In the genomic region with DNA sequence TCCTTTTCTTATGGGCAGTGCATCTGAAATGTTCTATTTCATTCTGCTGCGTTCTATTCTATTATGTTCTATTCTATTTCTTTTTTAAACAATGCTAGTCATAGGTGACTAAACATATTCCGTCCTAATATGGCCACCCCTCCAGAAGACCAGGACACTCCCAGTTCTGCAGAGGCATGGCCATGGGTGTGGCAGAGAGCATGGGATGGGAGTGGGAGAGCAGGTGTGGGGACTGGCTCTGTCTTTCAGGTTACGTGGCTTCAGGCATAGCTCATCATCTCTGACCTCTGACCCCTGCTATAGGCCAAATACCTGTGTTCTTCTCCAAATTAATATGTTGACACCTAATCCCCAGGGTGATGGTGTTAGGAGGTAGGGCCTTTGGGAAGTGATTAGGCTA, we compare ENCODE assay signal across 17 cellular contexts. TPM values are rescaled to one million over a fixed set of nuclear protein-coding genes. Genes with fewer than 3 reads are reported as not detected.
DNase-seq lines count a peak whose midpoint lies in the region; ATAC-seq and TF ChIP-seq lines count a peak whose summit lies in the region.
"Had no signal": no experiment of that assay in that cellular context is flagged by ENCODE, and none has a peak within 500 bp of the region (broad histone marks: within the 10 kb centered on the region; RNA-seq: fewer than 3 reads in every experiment).

No MANE protein-coding gene starts in this region.

- no peaks in the 10 kb centered on the region for H3F3A ChIP-seq in PC-3 (ENCODE audit: low read length, unreplicated experiment)

- TF ChIP-seq CTCF in PC-3 (conservative IDR thresholded peaks at IDR 0.05; ENCODE audit: low read depth, low read length): no peak
- no peak for TF ChIP-seq CTCF in epithelial cell of esophagus (IDR thresholded peaks at IDR 0.05; ENCODE audit: insufficient read depth, low read depth, low read length, missing control alignments)
- TF ChIP-seq CTCF in upper lobe of right lung (IDR thresholded peaks at IDR 0.05): no peak
- no peak for TF ChIP-seq CTCF in gastroesophageal sphincter (IDR thresholded peaks at IDR 0.05)

- WGBS in gastroesophageal sphincter (ENCODE audit: low coverage in 1 of 2), 2 donors: 88 to 100% methylated on average over 2 of the region's 3 CpGs

- peak; percentile 24; the same call in 1 of the 2 replicates for ATAC-seq in PC-3
- no peak for ATAC-seq in upper lobe of right lung
- ATAC-seq in gastroesophageal sphincter: no peak
- ATAC-seq: Panc1, SK-N-SH treated with all-trans-retinoic acid at 6 μM for 48 hours had no signal

- CTCF ChIA-PET in PC-3 (lab: Charles Lee): no interaction called here

- H3K4me3 ChIP-seq in PC-3 (ENCODE audit: low read length) (no peak overlapping the region), epithelial cell of esophagus (ENCODE audit: low read length) (no peak overlapping the region), upper lobe of right lung (no peak overlapping the region), gastroesophageal sphincter (no peak overlapping the region), HAP-1 (no peak overlapping the region)

- POLR2A ChIA-PET in PC-3 (lab: Charles Lee; ENCODE audit: unreplicated experiment): no interaction called here

- TF ChIP-seq POLR2A in gastroesophageal sphincter (IDR thresholded peaks at IDR 0.05): no peak

- H3K4me1 ChIP-seq in PC-3 (ENCODE audit: insufficient read depth, low read length) (peaks cover 9% of the 10 kb centered on the region), upper lobe of right lung (peaks cover 48% of the 10 kb centered on the region), gastroesophageal sphincter (peaks cover 0 to 4% (median 4%) of the 10 kb centered on the region in 3 donors), HAP-1 (no peaks in the 10 kb centered on the region)

- DNase-seq in PC-3 (peak; percentile 34), epithelial cell of esophagus (ENCODE audit: low read depth) (peak; percentile 54), mucosa of gallbladder (ENCODE audit: low spot score) (peak; percentile 0), upper lobe of right lung (no peak), activated T-cell treated with anti-CD3 and anti-CD28 coated beads for 4 hours (no peak), HAP-1 (ENCODE audit: low spot score in 2 of 2) (no peak)
- DNase-seq: Calu3; CD8-positive, alpha-beta memory T cell; DMS153; HFFc6; NCI-H1048; NCI-H1436; NCI-H1930; NCI-H510A had no signal

- no peaks in the 10 kb centered on the region for H4K20me1 ChIP-seq in PC-3 (ENCODE audit: low read length)

- no peaks in the 10 kb centered on the region for H3K79me2 ChIP-seq in PC-3 (ENCODE audit: low read length)

- H3K4me2 ChIP-seq in PC-3 (ENCODE audit: low read length): no peak overlapping the region

- H3K36me3 ChIP-seq in PC-3 (ENCODE audit: low read depth, low read length) (no peaks in the 10 kb centered on the region), upper lobe of right lung (no peaks in the 10 kb centered on the region), gastroesophageal sphincter (no peaks in the 10 kb centered on the region), HAP-1 (replicated peaks) (no peaks in the 10 kb centered on the region)

- in situ Hi-C loops in HAP-1 (cut with MboI; ENCODE audit: low sequenced_read_pairs): no loop called here

- no peak overlapping the region for H3K27ac ChIP-seq in PC-3 (ENCODE audit: low read length)
- H3K27ac ChIP-seq in upper lobe of right lung: peak overlapping the region; percentile 66
- no peak overlapping the region for H3K27ac ChIP-seq in gastroesophageal sphincter

- no peak overlapping the region for H3K9ac ChIP-seq in PC-3 (ENCODE audit: low read length)

- H2AFZ ChIP-seq in PC-3 (ENCODE audit: low read length): no peak overlapping the region

- intact Hi-C loops in PC-3 (cut with micrococcal nuclease): no loop called here
- intact Hi-C loops in upper lobe of right lung (cut with DNase I): no loop called here

- H3K9me3 ChIP-seq in PC-3 (ENCODE audit: low read length) (no peaks in the 10 kb centered on the region), upper lobe of right lung (no peaks in the 10 kb centered on the region), gastroesophageal sphincter (no peaks in the 10 kb centered on the region), HAP-1 (no peaks in the 10 kb centered on the region)

- no peaks in the 10 kb centered on the region for H3K9me2 ChIP-seq in PC-3 (replicated peaks; ENCODE audit: low read length)

- BruUV-seq in PC-3 (replicated peaks; lab: Mats Ljungman, UMichigan): no TSS peak

- TF ChIP-seq EP300 in gastroesophageal sphincter (IDR thresholded peaks at IDR 0.05): no peak

- no peaks in the 10 kb centered on the region for H3K27me3 ChIP-seq in PC-3 (ENCODE audit: low read length)
- no peaks in the 10 kb centered on the region for H3K27me3 ChIP-seq in upper lobe of right lung
- no peaks in the 10 kb centered on the region for H3K27me3 ChIP-seq in gastroesophageal sphincter
- H3K27me3 ChIP-seq in HAP-1 (ENCODE audit: low read depth): no peaks in the 10 kb centered on the region

RNA-seq across cellular contexts. Expression of gene TLR5, which starts 33.4 kb away (rescaled TPM):
- 0.46 and 1.2 TPM in 2 replicates for total RNA-seq in PC-3 (2014; rRNA removed)
- 15.5 TPM for total RNA-seq in mucosa of gallbladder
- total RNA-seq in upper lobe of right lung: 22.3 TPM
- total RNA-seq in gastroesophageal sphincter: 10 to 100 TPM in 1 of 4 donors, 1 to 10 TPM in 3; 3.5 to 15.1 (median 6.0) TPM

Comparison
In these comparisons a context has a peak if more than half of its experiments do, and no peak if none do; other contexts are left out.
1. DNase-seq: peak in PC-3 (single experiment), epithelial cell of esophagus (single experiment) and mucosa of gallbladder (single experiment); none in upper lobe of right lung (single experiment), activated T-cell treated with anti-CD3 and anti-CD28 coated beads for 4 hours (single experiment) and HAP-1 (0 of 2).